24 cellular contexts compared by ENCODE assay signal in the genomic region with DNA sequence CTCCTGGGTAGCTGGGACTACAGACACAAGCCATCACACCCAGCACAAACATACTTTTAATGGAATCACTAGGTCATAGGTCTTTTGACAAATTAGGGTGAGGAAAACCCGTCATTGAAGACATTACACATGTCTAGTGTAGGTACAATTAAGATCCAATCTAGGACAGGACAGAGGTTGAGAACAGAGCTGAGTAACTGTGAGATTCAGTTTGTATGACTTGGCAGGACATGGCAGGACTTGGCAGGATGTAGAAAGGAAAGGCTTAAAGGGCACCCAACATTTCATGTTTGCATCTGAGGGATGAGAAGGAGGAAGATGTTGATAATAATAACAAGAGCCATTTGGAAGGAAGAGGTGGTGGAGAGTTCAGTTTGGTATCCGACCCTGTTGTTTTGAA.
A peak's percentile ranks its signal among the peaks of the same experiment; 100 is the strongest.
DNase-seq lines count a peak whose midpoint lies in the region; ATAC-seq and TF ChIP-seq lines count a peak whose summit lies in the region.
"Had no signal": no experiment of that assay in that cellular context is flagged by ENCODE, and none has a peak within 500 bp of the region (broad histone marks: within the 10 kb centered on the region; RNA-seq: fewer than 3 reads in every experiment).

No MANE protein-coding gene starts in this region.

- CTCF ChIA-PET in mammary epithelial cell (lab: Charles Lee; ENCODE audit: low non-redundant PET): no interaction called here
- CTCF ChIA-PET in MCF 10A (lab: Yijun Ruan, JAX): no interaction called here
- CTCF ChIA-PET in CD8-positive, alpha-beta T cell (lab: Charles Lee): no interaction called here

- no TSS peak for BruUV-seq in mammary epithelial cell (replicated peaks; lab: Mats Ljungman, UMichigan)
- no TSS peak for BruUV-seq in MCF 10A (replicated peaks; lab: Mats Ljungman, UMichigan)

- WGBS in mammary epithelial cell (ENCODE audit: low coverage, missing lambda C conversion rate): 83% methylated on average over 2 of the region's 2 CpGs

- H3K27me3 Mint-ChIP-seq in MCF 10A (ENCODE audit: insufficient read depth, unreplicated experiment): no peaks in the 10 kb centered on the region
- H3K27me3 Mint-ChIP-seq in CD8-positive, alpha-beta T cell (ENCODE audit: low read depth): no peaks in the 10 kb centered on the region
- H3K27me3 Mint-ChIP-seq: CD4-positive, alpha-beta T cell had no signal

- no peaks in the 10 kb centered on the region for H3K79me2 ChIP-seq in mammary epithelial cell (ENCODE audit: insufficient read depth, low read length)

- in situ Hi-C loops in mammary epithelial cell (cut with MboI; ENCODE audit: low sequenced_read_pairs in 2 of 2): no loop called here

- H3K4me1 Mint-ChIP-seq in MCF 10A (ENCODE audit: insufficient read depth, unreplicated experiment): no peaks in the 10 kb centered on the region
- H3K4me1 Mint-ChIP-seq in CD8-positive, alpha-beta T cell (ENCODE audit: low read depth): no peaks in the 10 kb centered on the region
- H3K4me1 Mint-ChIP-seq: CD14-positive monocyte had no signal

- H3K9me3 ChIP-seq in mammary epithelial cell (replicated peaks; ENCODE audit: insufficient read depth, low read length) (no peaks in the 10 kb centered on the region), adipocyte (ENCODE audit: control insufficient read depth, low read length) (no peaks in the 10 kb centered on the region)
- no peaks in the 10 kb centered on the region for H3K9me3 ChIP-seq in CD8-positive, alpha-beta T cell (ENCODE audit: low read length)
- H3K9me3 ChIP-seq: A549; BE2C; BLaER1 treated with 17β-estradiol and CSF1 and Interleukin-3, amounts not matched to agents 10 nM and 100 nM had no signal

- ATAC-seq in CD8-positive, alpha-beta T cell: no peak
- ATAC-seq: A549 had no signal

- H3K9ac ChIP-seq in mammary epithelial cell (ENCODE audit: insufficient read depth, low read length): no peak overlapping the region
- no peak overlapping the region for H3K9ac ChIP-seq in adipocyte (ENCODE audit: low read length)
- H3K9ac ChIP-seq: BLaER1 treated with 17β-estradiol and CSF1 and Interleukin-3, amounts not matched to agents 10 nM and 100 nM had no signal

- H3K27me3 ChIP-seq in mammary epithelial cell (ENCODE audit: insufficient read depth, low read length) (no peaks in the 10 kb centered on the region), adipocyte (replicated peaks; ENCODE audit: control insufficient read depth, insufficient read depth, low read length) (no peaks in the 10 kb centered on the region)
- H3K27me3 ChIP-seq in CD8-positive, alpha-beta T cell (ENCODE audit: insufficient read depth, low read length): no peaks in the 10 kb centered on the region
- H3K27me3 ChIP-seq: BE2C; BLaER1 treated with 17β-estradiol and CSF1 and Interleukin-3, amounts not matched to agents 10 nM and 100 nM had no signal

- TF ChIP-seq CTCF in mammary epithelial cell (conservative IDR thresholded peaks at IDR 0.05 in 1 of 2, IDR thresholded peaks at IDR 0.05 in 1 of 2; ENCODE audit: extremely low read depth in 1 of 2, insufficient read depth in 1 of 2, low read depth in 1 of 2, low read length in 2 of 2): no peak
- TF ChIP-seq CTCF in MCF 10A (IDR thresholded peaks at IDR 0.05; ENCODE audit: unreplicated experiment): no peak
- TF ChIP-seq CTCF in epithelial cell of esophagus (IDR thresholded peaks at IDR 0.05; ENCODE audit: insufficient read depth, low read depth, low read length, missing control alignments): no peak
- no peak for TF ChIP-seq CTCF in CD8-positive, alpha-beta T cell (IDR thresholded peaks at IDR 0.05)

- POLR2A ChIA-PET in MCF 10A (lab: Yijun Ruan, JAX): no interaction called here
- POLR2A ChIA-PET in CD8-positive, alpha-beta T cell (lab: Charles Lee): no interaction called here

- H3K4me1 ChIP-seq in mammary epithelial cell (ENCODE audit: insufficient read depth, low read length) (no peaks in the 10 kb centered on the region), adipocyte (ENCODE audit: control insufficient read depth, insufficient read depth, low read length) (no peaks in the 10 kb centered on the region)
- H3K4me1 ChIP-seq in CD8-positive, alpha-beta T cell (ENCODE audit: insufficient read depth, low read length): no peaks in the 10 kb centered on the region
- H3K4me1 ChIP-seq: A549; BE2C; BLaER1 treated with 17β-estradiol and CSF1 and Interleukin-3, amounts not matched to agents 10 nM and 100 nM; HAP-1 had no signal

- dilution Hi-C loops in mammary epithelial cell (cut with HindIII; ENCODE audit: low sequenced_read_pairs): no loop called here

- no peak overlapping the region for H3K27ac Mint-ChIP-seq in MCF 10A (ENCODE audit: low read depth, unreplicated experiment)
- H3K27ac Mint-ChIP-seq in CD8-positive, alpha-beta T cell: no peak overlapping the region
- H3K27ac Mint-ChIP-seq: CD14-positive monocyte; CD4-positive, alpha-beta T cell; HFFc6 had no signal

- DNase-seq in mammary epithelial cell (peak; percentile 6), MCF 10A (ENCODE audit: unreplicated experiment) (no peak), adipocyte (ENCODE audit: low read depth) (peak; percentile 17), epithelial cell of esophagus (ENCODE audit: low read depth) (peak; percentile 27), NCI-H2171 treated with DMSO at 0.1 percent for 48 hours (lab: John Stamatoyannopoulos, UW) (no peak), iPS-NIHi7 (ENCODE audit: extremely low spot score) (no peak)
- no peak for DNase-seq in activated CD8-positive, alpha-beta memory T cell treated with anti-CD3 and anti-CD28 coated beads, Interleukin-2, amount 50 U/mL, for 48 hours
- no peak for DNase-seq in CD8-positive, alpha-beta T cell
- DNase-seq: 8988T; ACHN; AML-193; BE2C; Calu3; CD4-positive, alpha-beta T cell; COR-L47; DMS53; DMS79 treated with DMSO at 0.1 percent for 48 hours; GF-D8; GOT3; HFFc6 had no signal

- H2AFZ ChIP-seq in mammary epithelial cell (ENCODE audit: low read depth, low read length): no peak overlapping the region

- H3K36me3 Mint-ChIP-seq in MCF 10A (ENCODE audit: insufficient read depth, unreplicated experiment): no peaks in the 10 kb centered on the region
- no peaks in the 10 kb centered on the region for H3K36me3 Mint-ChIP-seq in CD8-positive, alpha-beta T cell
- H3K36me3 Mint-ChIP-seq: CD14-positive monocyte had no signal

- peaks cover 15% of the 10 kb centered on the region for H3K9me3 Mint-ChIP-seq in MCF 10A (ENCODE audit: unreplicated experiment)
- no peaks in the 10 kb centered on the region for H3K9me3 Mint-ChIP-seq in CD8-positive, alpha-beta T cell
- H3K9me3 Mint-ChIP-seq: CD4-positive, alpha-beta T cell had no signal

- H3K4me3 ChIP-seq in mammary epithelial cell (replicated peaks in 1 of 3; ENCODE audit: insufficient read depth in 1 of 3, low read depth in 2 of 3, low read length in 3 of 3): no peak overlapping the region
- no peak overlapping the region for H3K4me3 ChIP-seq in adipocyte (ENCODE audit: low read length)
- no peak overlapping the region for H3K4me3 ChIP-seq in epithelial cell of esophagus (ENCODE audit: low read length)
- no peak overlapping the region for H3K4me3 ChIP-seq in CD8-positive, alpha-beta T cell (ENCODE audit: low read depth, low read length)
- H3K4me3 ChIP-seq: A549; BLaER1 treated with 17β-estradiol and CSF1 and Interleukin-3, amounts not matched to agents 10 nM and 100 nM; HAP-1 had no signal

- H4K20me1 ChIP-seq in mammary epithelial cell (ENCODE audit: insufficient read depth, low read length): no peaks in the 10 kb centered on the region
- H4K20me1 ChIP-seq: BLaER1 treated with 17β-estradiol and CSF1 and Interleukin-3, amounts not matched to agents 10 nM and 100 nM had no signal

- H3K36me3 ChIP-seq in mammary epithelial cell (ENCODE audit: insufficient read depth, low read length) (no peaks in the 10 kb centered on the region), adipocyte (ENCODE audit: control insufficient read depth, insufficient read depth, low read length, severe bottlenecking) (no peaks in the 10 kb centered on the region)
- no peaks in the 10 kb centered on the region for H3K36me3 ChIP-seq in CD8-positive, alpha-beta T cell (ENCODE audit: insufficient read depth, low read length)
- H3K36me3 ChIP-seq: BE2C; BLaER1 treated with 17β-estradiol and CSF1 and Interleukin-3, amounts not matched to agents 10 nM and 100 nM; HAP-1 had no signal

- H3K4me3 Mint-ChIP-seq in MCF 10A (ENCODE audit: unreplicated experiment): no peak overlapping the region
- H3K4me3 Mint-ChIP-seq in CD8-positive, alpha-beta T cell: no peak overlapping the region
- H3K4me3 Mint-ChIP-seq: CD14-positive monocyte; CD4-positive, alpha-beta T cell; HFFc6 had no signal

- no peak overlapping the region for H3K27ac ChIP-seq in mammary epithelial cell (ENCODE audit: insufficient read depth, low read depth, low read length)
- H3K27ac ChIP-seq in CD8-positive, alpha-beta T cell (ENCODE audit: low read depth, low read length): no peak overlapping the region
- H3K27ac ChIP-seq: A549; BLaER1 treated with 17β-estradiol and CSF1 and Interleukin-3, amounts not matched to agents 10 nM and 100 nM had no signal

- intact Hi-C loops in mammary epithelial cell (cut with micrococcal nuclease) (no loop called here), MCF 10A (cut with micrococcal nuclease) (no loop called here)
- intact Hi-C loops in CD8-positive, alpha-beta T cell (cut with DNase I, micrococcal nuclease): no loop called here

- H3K4me2 ChIP-seq in mammary epithelial cell (ENCODE audit: insufficient read depth, low read depth, low read length): no peak overlapping the region
- H3K4me2 ChIP-seq: A549; BLaER1 treated with 17β-estradiol and CSF1 and Interleukin-3, amounts not matched to agents 10 nM and 100 nM had no signal

Comparison
In these comparisons a context has a peak if more than half of its experiments do, and no peak if none do; other contexts are left out.
1. DNase-seq: peak in mammary epithelial cell (single experiment), adipocyte (single experiment) and epithelial cell of esophagus (single experiment); none in MCF 10A (single experiment), activated CD8-positive, alpha-beta memory T cell treated with anti-CD3 and anti-CD28 coated beads, Interleukin-2, amount 50 U/mL, for 48 hours (single experiment), NCI-H2171 treated with DMSO at 0.1 percent for 48 hours (single experiment), CD8-positive, alpha-beta T cell (0 of 7) and iPS-NIHi7 (single experiment).